ENCODE assay signal across 21 cellular contexts in genomic region chr13:82962422-82962821, GRCh38.
"Had no signal": no experiment of that assay in that cellular context is flagged by ENCODE, and none has a peak within 500 bp of the region (broad histone marks: within the 10 kb centered on the region; RNA-seq: fewer than 3 reads in every experiment).

No MANE protein-coding gene starts in this region.

- H3K27ac ChIP-seq: adrenal gland, body of pancreas, esophagus squamous epithelium, hepatocyte, neural progenitor cell, ovary, tibial nerve, vagina had no signal

- H3K36me3 Mint-ChIP-seq: activated naive CD4-positive, alpha-beta T cell treated with anti-CD3 and anti-CD28 coated beads, Interleukin-2, amount 50 U/mL, for 24 hours; neural progenitor cell; stimulated activated effector memory CD8-positive, alpha-beta T cell treated with anti-CD3 and anti-CD28 coated beads, Interleukin-12 subunit alpha, Interleukin-12 subunit beta, amount 100 ng/mL, for 72 hours; WTC11 had no signal

- H2AFZ ChIP-seq: hepatocyte, neural progenitor cell had no signal

- H3K36me3 ChIP-seq: adrenal gland, esophagus squamous epithelium, neural progenitor cell, ovary, tibial nerve, vagina had no signal

- H3K9ac ChIP-seq: neural progenitor cell had no signal

- H3K9me3 Mint-ChIP-seq: activated CD4-positive, alpha-beta memory T cell treated with anti-CD3 and anti-CD28 coated beads, Interleukin-2, amount 10 ng/mL, durations not matched to agents 7 days and 5 days; WTC11 had no signal

- DNase-seq: activated CD4-positive, alpha-beta memory T cell treated with anti-CD3 and anti-CD28 coated beads, Interleukin-2, amount 10 ng/mL, durations not matched to agents 7 days and 5 days; activated CD4-positive, alpha-beta T cell treated with anti-CD3 and anti-CD28 coated beads for 4 hours; activated effector memory CD4-positive, alpha-beta T cell treated with Interleukin-2 at 50 U/mL for 16 hours; activated T-cell treated with anti-CD3 and anti-CD28 coated beads, Interleukin-2, amount 50 U/mL, for 24 hours; adrenal gland; body of pancreas; central memory CD4-positive, alpha-beta T cell; effector CD8-positive, alpha-beta T cell; esophagus squamous epithelium; left cardiac atrium; midbrain; ovary had no signal

- H3K4me1 Mint-ChIP-seq: activated CD4-positive, alpha-beta memory T cell treated with anti-CD3 and anti-CD28 coated beads, Interleukin-2, amount 10 ng/mL, durations not matched to agents 7 days and 5 days; activated naive CD4-positive, alpha-beta T cell treated with anti-CD3 and anti-CD28 coated beads, Interleukin-2, amount 50 U/mL, for 24 hours; neural progenitor cell; stimulated activated effector memory CD8-positive, alpha-beta T cell treated with anti-CD3 and anti-CD28 coated beads, Interleukin-12 subunit alpha, Interleukin-12 subunit beta, amount 100 ng/mL, for 72 hours; WTC11 had no signal

- H3K4me3 Mint-ChIP-seq: activated CD4-positive, alpha-beta memory T cell treated with anti-CD3 and anti-CD28 coated beads, Interleukin-2, amount 10 ng/mL, durations not matched to agents 7 days and 5 days; activated naive CD4-positive, alpha-beta T cell treated with anti-CD3 and anti-CD28 coated beads, Interleukin-2, amount 50 U/mL, for 24 hours; activated T-cell treated with anti-CD3 and anti-CD28 coated beads, Interleukin-2, amount 50 U/mL, for 24 hours; neural progenitor cell; stimulated activated effector memory CD8-positive, alpha-beta T cell treated with anti-CD3 and anti-CD28 coated beads, Interleukin-12 subunit alpha, Interleukin-12 subunit beta, amount 100 ng/mL, for 72 hours; WTC11 had no signal

- H3K79me2 ChIP-seq: hepatocyte had no signal

- H3K4me2 ChIP-seq: hepatocyte, neural progenitor cell had no signal

- H3K27me3 Mint-ChIP-seq: activated CD4-positive, alpha-beta memory T cell treated with anti-CD3 and anti-CD28 coated beads, Interleukin-2, amount 10 ng/mL, durations not matched to agents 7 days and 5 days; activated naive CD4-positive, alpha-beta T cell treated with anti-CD3 and anti-CD28 coated beads, Interleukin-2, amount 50 U/mL, for 24 hours; activated T-cell treated with anti-CD3 and anti-CD28 coated beads, Interleukin-2, amount 50 U/mL, for 24 hours had no signal

- H3K27ac Mint-ChIP-seq: activated CD4-positive, alpha-beta memory T cell treated with anti-CD3 and anti-CD28 coated beads, Interleukin-2, amount 10 ng/mL, durations not matched to agents 7 days and 5 days; activated naive CD4-positive, alpha-beta T cell treated with anti-CD3 and anti-CD28 coated beads, Interleukin-2, amount 50 U/mL, for 24 hours; activated T-cell treated with anti-CD3 and anti-CD28 coated beads, Interleukin-2, amount 50 U/mL, for 24 hours; neural progenitor cell; stimulated activated effector memory CD8-positive, alpha-beta T cell treated with anti-CD3 and anti-CD28 coated beads, Interleukin-12 subunit alpha, Interleukin-12 subunit beta, amount 100 ng/mL, for 72 hours; WTC11 had no signal

- ATAC-seq: body of pancreas; left cardiac atrium; SK-N-SH treated with all-trans-retinoic acid at 6 μM for 48 hours; stimulated activated effector memory CD8-positive, alpha-beta T cell treated with anti-CD3 and anti-CD28 coated beads, Interleukin-12 subunit alpha, Interleukin-12 subunit beta, amount 100 ng/mL, for 72 hours; WTC11 had no signal

- H3K4me3 ChIP-seq: adrenal gland, body of pancreas, esophagus squamous epithelium, hepatocyte, lung, neural progenitor cell, ovary, tibial nerve, vagina had no signal

- H3K9me3 ChIP-seq: adrenal gland, body of pancreas, esophagus squamous epithelium, ovary, tibial nerve, vagina had no signal

- H3K27me3 ChIP-seq: adrenal gland, esophagus squamous epithelium, hepatocyte, neural progenitor cell, ovary, tibial nerve, vagina had no signal

- H3K4me1 ChIP-seq: adrenal gland, body of pancreas, esophagus squamous epithelium, neural progenitor cell, tibial nerve, vagina had no signal
